ENCODE assay signal across 24 cellular contexts in genomic region chr11:66013762-66014100, GRCh38. TPM values are rescaled to one million over a fixed set of nuclear protein-coding genes. Genes with fewer than 3 reads are reported as not detected.
"Had no signal": no experiment of that assay in that cellular context is flagged by ENCODE, and none has a peak within 500 bp of the region (broad histone marks: within the 10 kb centered on the region; RNA-seq: fewer than 3 reads in every experiment).

No MANE protein-coding gene starts in this region.

- H3K4me3 ChIP-seq: cardiac muscle cell, MG63 had no signal

- H3K36me3 ChIP-seq: brain microvascular endothelial cell, cardiac muscle cell, MG63 had no signal

- H3K27ac ChIP-seq: brain microvascular endothelial cell, cardiac muscle cell, KMS-11 had no signal

- H3K27me3 ChIP-seq: brain microvascular endothelial cell, MG63 had no signal

- H3K4me2 ChIP-seq: KMS-11 had no signal

- DNase-seq: activated CD4-positive, alpha-beta memory T cell treated with anti-CD3 and anti-CD28 coated beads for 36 hours; activated CD4-positive, alpha-beta T cell treated with anti-CD3 and anti-CD28 coated beads for 48 hours; activated CD4-positive, CD25-positive, alpha-beta regulatory T cell treated with anti-CD3 and anti-CD28 coated beads, Interleukin-2, amount 50 U/mL, for 72 hours; activated CD8-positive, alpha-beta memory T cell treated with anti-CD3 and anti-CD28 coated beads for 24 hours; activated effector memory CD4-positive, alpha-beta T cell treated with anti-CD3 and anti-CD28 coated beads, Interleukin-2, amount 50 U/mL, for 16 hours; activated naive CD4-positive, alpha-beta T cell treated with Interleukin-2 at 50 U/mL for 16 hours; activated naive CD8-positive, alpha-beta T cell treated with anti-CD3 and anti-CD28 coated beads, Interleukin-2, amount 50 U/mL, for 24 hours; activated T-cell treated with anti-CD3 and anti-CD28 coated beads, Interleukin-2, amount 50 U/mL, for 4 hours; brain microvascular endothelial cell; MG63; MV-4-11; NCI-H1092 treated with DMSO at 0.1 percent for 48 hours; NCI-H1417 treated with DMSO at 0.1 percent for 48 hours; NCI-H1694 treated with DMSO at 0.1 percent for 48 hours; NCI-H2029 treated with DMSO at 0.1 percent for 48 hours; NCI-H446; NCI-H524; SIG-M5; T-helper 17 cell; T-helper 9 cell had no signal

- H3K9me3 ChIP-seq: MG63 had no signal

- ATAC-seq: activated naive CD4-positive, alpha-beta T cell treated with anti-CD3 and anti-CD28 coated beads, Interleukin-2, amount 50 U/mL, for 72 hours; activated naive CD8-positive, alpha-beta T cell treated with anti-CD3 and anti-CD28 coated beads, Interleukin-2, amount 50 U/mL, for 24 hours; activated T-cell treated with anti-CD3 and anti-CD28 coated beads, Interleukin-2, amount 50 U/mL, for 4 hours; T-helper 17 cell; WTC11 had no signal

RNA-seq across cellular contexts. Expression of gene CST6, which starts 1.9 kb away (rescaled TPM):
- total RNA-seq: activated CD4-positive, alpha-beta memory T cell treated with anti-CD3 and anti-CD28 coated beads for 36 hours; cardiac muscle cell; T-helper 17 cell had no signal
- polyA plus RNA-seq: cardiac muscle cell had no signal

RNA-seq across cellular contexts. Expression of gene CATSPER1, which starts 12.5 kb away (rescaled TPM):
- total RNA-seq: activated CD4-positive, alpha-beta memory T cell treated with anti-CD3 and anti-CD28 coated beads for 36 hours; activated T-cell treated with anti-CD3 and anti-CD28 coated beads, Interleukin-2, amount 50 U/mL, for 4 hours; cardiac muscle cell; T-helper 17 cell; WTC11 had no signal
- polyA plus RNA-seq: cardiac muscle cell had no signal

RNA-seq across cellular contexts. Expression of gene GAL3ST3, which starts 35.2 kb away (rescaled TPM):
- total RNA-seq: activated CD4-positive, alpha-beta memory T cell treated with anti-CD3 and anti-CD28 coated beads for 36 hours; activated T-cell treated with anti-CD3 and anti-CD28 coated beads, Interleukin-2, amount 50 U/mL, for 4 hours; T-helper 17 cell had no signal
